8 cellular contexts compared by ENCODE assay signal in the genomic region with DNA sequence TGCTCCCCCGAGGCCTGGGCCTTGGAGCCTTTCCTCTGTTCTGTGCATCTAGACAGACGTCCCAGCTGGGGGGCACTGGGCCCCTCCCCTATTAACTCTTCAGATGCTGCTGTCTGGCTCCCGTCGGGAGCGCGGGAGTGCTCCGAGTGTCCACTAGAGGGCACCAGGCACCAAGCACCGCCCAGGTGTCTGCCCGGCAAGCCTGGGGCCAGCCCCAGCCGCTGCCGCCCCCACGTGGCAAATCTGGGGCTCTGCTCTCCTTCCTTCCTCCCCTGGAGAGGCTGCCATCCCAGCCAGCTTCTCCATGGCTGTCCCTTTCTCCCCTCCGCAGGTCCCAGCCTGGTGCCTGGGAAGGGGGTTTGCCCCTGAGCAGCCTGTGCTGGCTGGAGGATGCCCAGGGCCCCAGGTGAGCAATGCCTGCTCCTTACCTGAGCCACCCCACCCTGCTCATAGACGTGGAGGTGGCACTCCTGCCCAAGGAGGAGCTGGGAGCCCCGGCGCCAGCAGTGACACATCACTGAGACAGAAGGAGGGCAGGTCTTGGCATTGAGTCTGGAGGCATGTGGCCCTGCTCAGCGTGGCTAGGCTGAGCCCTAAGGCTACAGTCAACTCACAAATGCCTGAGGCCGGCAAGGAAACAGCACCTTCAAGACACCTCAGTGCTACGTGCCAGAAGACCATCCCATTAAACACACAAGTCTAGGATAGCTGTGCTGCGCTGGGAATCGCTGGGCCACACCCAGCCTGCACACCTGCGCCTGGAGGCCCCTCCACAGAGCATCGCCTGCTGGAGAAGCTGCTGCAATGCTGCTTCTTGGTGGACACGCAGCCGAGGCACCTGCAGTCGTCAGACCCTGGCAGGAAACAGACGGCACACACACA. TPM values are rescaled to one million over a fixed set of nuclear protein-coding genes. Genes with fewer than 3 reads are reported as not detected.
A peak's percentile ranks its signal among the peaks of the same experiment; 100 is the strongest.
DNase-seq lines count a peak whose midpoint lies in the region; TF ChIP-seq lines count a peak whose summit lies in the region.

No MANE protein-coding gene starts in this region.

- H3K4me1 ChIP-seq in OCI-LY3 (ENCODE audit: low read length) = peaks cover 33% of the 10 kb centered on the region
- H3K4me1 ChIP-seq in mononuclear cell (ENCODE audit: insufficient read depth, low read length) = peaks cover 53% of the 10 kb centered on the region

- H3K79me2 ChIP-seq in OCI-LY3 (ENCODE audit: low read length) = no peaks in the 10 kb centered on the region

- peak; percentile 97 for TF ChIP-seq CTCF in OCI-LY3 (IDR thresholded peaks at IDR 0.05; ENCODE audit: low read depth, low read length)

- no peak overlapping the region for H3K27ac ChIP-seq in OCI-LY3 (ENCODE audit: low read length)

- no peaks in the 10 kb centered on the region for H3K36me3 ChIP-seq in OCI-LY3 (replicated peaks; ENCODE audit: low read depth, low read length)

- H3K27me3 ChIP-seq in OCI-LY3 (ENCODE audit: low read depth, low read length) (peaks cover 17% of the 10 kb centered on the region), mononuclear cell (ENCODE audit: insufficient read depth, low read length) (no peaks in the 10 kb centered on the region)

- peak overlapping the region; percentile 19; the same call in 1 of the 2 replicates for H3K4me3 ChIP-seq in OCI-LY3 (ENCODE audit: low read length)
- peak overlapping the region; percentile 12 for H3K4me3 ChIP-seq in mononuclear cell (ENCODE audit: low read length)

- H3K9me3 ChIP-seq in OCI-LY3 (ENCODE audit: insufficient read depth, low read length) (no peaks in the 10 kb centered on the region), mononuclear cell (ENCODE audit: low read depth, low read length) (no peaks in the 10 kb centered on the region)

- peak; percentile 90 for DNase-seq in Ammon's horn (ENCODE audit: low spot score)
- DNase-seq in GM19240 (ENCODE audit: insufficient read length, low spot score) = peak; percentile 92
- DNase-seq in activated CD8-positive, alpha-beta memory T cell treated with anti-CD3 and anti-CD28 coated beads, Interleukin-2, amount 50 U/mL, for 48 hours = peak; percentile 95
- DNase-seq in epidermal melanocyte (ENCODE audit: insufficient read length, low spot score) = peak; percentile 96
- DNase-seq in stimulated activated CD8-positive, alpha-beta memory T cell treated with anti-CD3 and anti-CD28 coated beads, Interleukin-4, amount 100 ng/mL, for 24 hours (ENCODE audit: low read depth) = peak; percentile 78

- peak; percentile 94 for TF ChIP-seq RAD21 in Ishikawa (IDR thresholded peaks at IDR 0.05; ENCODE audit: low read depth)

- peak overlapping the region; percentile 49 for H3K4me2 ChIP-seq in OCI-LY3 (ENCODE audit: low read length)

- no peak overlapping the region for H2AFZ ChIP-seq in OCI-LY3 (ENCODE audit: low read depth, low read length)

- no peak for TF ChIP-seq EP300 in Ishikawa (IDR thresholded peaks at IDR 0.05; ENCODE audit: borderline replicate concordance)

- H4K20me1 ChIP-seq in OCI-LY3 (ENCODE audit: insufficient read depth, low read length) = no peaks in the 10 kb centered on the region

- no peak overlapping the region for H3K9ac ChIP-seq in OCI-LY3 (ENCODE audit: low read length)

TF ChIP-seq in Ishikawa, 13 proteins besides CTCF, POLR2A, EP300 and RAD21:
- TF ChIP-seq USF1 (IDR thresholded peaks at IDR 0.05) (peak; percentile 66), TCF12 (IDR thresholded peaks at IDR 0.05; ENCODE audit: low read depth) (no peak; the same call in 1 of the 2 replicates), TAF1 (IDR thresholded peaks at IDR 0.05; ENCODE audit: low read depth) (no peak), REST (IDR thresholded peaks at IDR 0.05; ENCODE audit: low read depth) (no peak), EGR1 (IDR thresholded peaks at IDR 0.05) (no peak), NFIC (IDR thresholded peaks at IDR 0.05) (peak; percentile 20), ZBTB7A (IDR thresholded peaks at IDR 0.05; ENCODE audit: low read depth) (peak; percentile 88), FOXM1 (IDR thresholded peaks at IDR 0.05; ENCODE audit: borderline replicate concordance, low read depth) (no peak), TEAD4 (IDR thresholded peaks at IDR 0.05) (no peak)
- TF ChIP-seq, protein P1, sequence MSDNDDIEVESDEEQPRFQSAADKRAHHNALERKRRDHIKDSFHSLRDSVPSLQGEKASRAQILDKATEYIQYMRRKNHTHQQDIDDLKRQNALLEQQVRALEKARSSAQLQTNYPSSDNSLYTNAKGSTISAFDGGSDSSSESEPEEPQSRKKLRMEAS (IDR thresholded peaks at IDR 0.05) = peak; percentile 61
TF ChIP-seq in Ishikawa: peak in this region for 4.

RNA-seq across cellular contexts. Expression of gene TMEM235, which starts 19.7 kb away (rescaled TPM):
- total RNA-seq in mononuclear cell = not detected

RNA-seq across cellular contexts. Expression of gene BIRC5, which starts 37.1 kb away (rescaled TPM):
- total RNA-seq in mononuclear cell = 0.21 TPM
